In the genomic region with DNA sequence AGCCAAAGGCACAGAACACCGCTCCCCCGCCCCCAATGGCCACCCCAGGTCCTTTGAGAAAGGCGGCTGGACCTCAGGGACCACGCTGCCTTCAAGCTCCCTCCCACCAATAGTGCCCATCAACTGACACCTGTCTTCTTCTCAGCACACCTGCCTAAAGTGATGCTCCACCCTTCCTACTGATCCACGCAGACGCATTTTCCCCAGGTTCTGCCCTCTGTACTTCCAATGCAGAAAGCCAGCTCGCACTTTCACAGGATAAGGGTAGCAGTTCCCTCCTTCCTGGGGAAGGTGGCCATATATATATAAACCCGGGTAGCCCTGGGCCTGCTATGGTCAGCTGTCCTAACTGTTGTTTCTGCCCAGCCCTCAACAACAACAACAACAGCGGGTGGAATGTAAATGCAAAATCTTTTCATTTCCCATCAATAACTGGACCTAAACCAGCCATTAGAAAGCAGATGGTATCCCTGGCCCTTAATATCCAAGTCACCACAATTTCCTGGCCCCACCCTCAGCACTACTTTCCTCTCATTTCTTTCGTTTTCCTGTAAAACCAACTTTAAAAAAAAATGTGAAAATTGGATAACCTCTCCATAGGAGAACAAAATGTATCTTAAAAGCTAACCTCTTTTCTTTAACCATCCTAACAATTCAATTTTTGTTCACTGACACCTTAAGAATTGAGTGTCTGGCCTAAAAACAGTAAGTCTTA, we compare ENCODE assay signal across 1 cellular context.
TF ChIP-seq lines count a peak whose summit lies in the region.

No MANE protein-coding gene starts in this region.

TF ChIP-seq in WTC11, 78 proteins besides CTCF, POLR2A, EP300 and RAD21 (continued from another document):
- TF ChIP-seq, protein P1, sequence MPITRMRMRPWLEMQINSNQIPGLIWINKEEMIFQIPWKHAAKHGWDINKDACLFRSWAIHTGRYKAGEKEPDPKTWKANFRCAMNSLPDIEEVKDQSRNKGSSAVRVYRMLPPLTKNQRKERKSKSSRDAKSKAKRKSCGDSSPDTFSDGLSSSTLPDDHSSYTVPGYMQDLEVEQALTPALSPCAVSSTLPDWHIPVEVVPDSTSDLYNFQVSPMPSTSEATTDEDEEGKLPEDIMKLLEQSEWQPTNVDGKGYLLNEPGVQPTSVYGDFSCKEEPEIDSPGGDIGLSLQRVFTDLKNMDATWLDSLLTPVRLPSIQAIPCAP (CRISPR knock-in tag; IDR thresholded peaks at IDR 0.05), result no peak
- TF ChIP-seq ELF4 (CRISPR knock-in tag; IDR thresholded peaks at IDR 0.05; ENCODE audit: low read depth), result no peak
- TF ChIP-seq RELA (CRISPR knock-in tag; IDR thresholded peaks at IDR 0.05; ENCODE audit: borderline replicate concordance), result no peak
- TF ChIP-seq FOXK1 (CRISPR knock-in tag; IDR thresholded peaks at IDR 0.05), result no peak
- TF ChIP-seq TP53 (CRISPR knock-in tag; IDR thresholded peaks at IDR 0.05), result no peak
- TF ChIP-seq, protein P2, sequence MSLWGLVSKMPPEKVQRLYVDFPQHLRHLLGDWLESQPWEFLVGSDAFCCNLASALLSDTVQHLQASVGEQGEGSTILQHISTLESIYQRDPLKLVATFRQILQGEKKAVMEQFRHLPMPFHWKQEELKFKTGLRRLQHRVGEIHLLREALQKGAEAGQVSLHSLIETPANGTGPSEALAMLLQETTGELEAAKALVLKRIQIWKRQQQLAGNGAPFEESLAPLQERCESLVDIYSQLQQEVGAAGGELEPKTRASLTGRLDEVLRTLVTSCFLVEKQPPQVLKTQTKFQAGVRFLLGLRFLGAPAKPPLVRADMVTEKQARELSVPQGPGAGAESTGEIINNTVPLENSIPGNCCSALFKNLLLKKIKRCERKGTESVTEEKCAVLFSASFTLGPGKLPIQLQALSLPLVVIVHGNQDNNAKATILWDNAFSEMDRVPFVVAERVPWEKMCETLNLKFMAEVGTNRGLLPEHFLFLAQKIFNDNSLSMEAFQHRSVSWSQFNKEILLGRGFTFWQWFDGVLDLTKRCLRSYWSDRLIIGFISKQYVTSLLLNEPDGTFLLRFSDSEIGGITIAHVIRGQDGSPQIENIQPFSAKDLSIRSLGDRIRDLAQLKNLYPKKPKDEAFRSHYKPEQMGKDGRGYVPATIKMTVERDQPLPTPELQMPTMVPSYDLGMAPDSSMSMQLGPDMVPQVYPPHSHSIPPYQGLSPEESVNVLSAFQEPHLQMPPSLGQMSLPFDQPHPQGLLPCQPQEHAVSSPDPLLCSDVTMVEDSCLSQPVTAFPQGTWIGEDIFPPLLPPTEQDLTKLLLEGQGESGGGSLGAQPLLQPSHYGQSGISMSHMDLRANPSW (CRISPR knock-in tag; conservative IDR thresholded peaks at IDR 0.05; ENCODE audit: low read depth), result no peak
- TF ChIP-seq, protein P3, sequence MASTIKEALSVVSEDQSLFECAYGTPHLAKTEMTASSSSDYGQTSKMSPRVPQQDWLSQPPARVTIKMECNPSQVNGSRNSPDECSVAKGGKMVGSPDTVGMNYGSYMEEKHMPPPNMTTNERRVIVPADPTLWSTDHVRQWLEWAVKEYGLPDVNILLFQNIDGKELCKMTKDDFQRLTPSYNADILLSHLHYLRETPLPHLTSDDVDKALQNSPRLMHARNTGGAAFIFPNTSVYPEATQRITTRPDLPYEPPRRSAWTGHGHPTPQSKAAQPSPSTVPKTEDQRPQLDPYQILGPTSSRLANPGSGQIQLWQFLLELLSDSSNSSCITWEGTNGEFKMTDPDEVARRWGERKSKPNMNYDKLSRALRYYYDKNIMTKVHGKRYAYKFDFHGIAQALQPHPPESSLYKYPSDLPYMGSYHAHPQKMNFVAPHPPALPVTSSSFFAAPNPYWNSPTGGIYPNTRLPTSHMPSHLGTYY (CRISPR knock-in tag; IDR thresholded peaks at IDR 0.05), result no peak
- TF ChIP-seq GRHL2 (CRISPR knock-in tag; IDR thresholded peaks at IDR 0.05; ENCODE audit: insufficient replicate concordance, severe bottlenecking), result no peak
- TF ChIP-seq ZNF396 (CRISPR knock-in tag; IDR thresholded peaks at IDR 0.05; ENCODE audit: borderline replicate concordance), result no peak
- TF ChIP-seq EMX1 (CRISPR knock-in tag; IDR thresholded peaks at IDR 0.05), result no peak
- no peak for TF ChIP-seq NR2C2 (CRISPR knock-in tag; IDR thresholded peaks at IDR 0.05)
- TF ChIP-seq, protein P4, sequence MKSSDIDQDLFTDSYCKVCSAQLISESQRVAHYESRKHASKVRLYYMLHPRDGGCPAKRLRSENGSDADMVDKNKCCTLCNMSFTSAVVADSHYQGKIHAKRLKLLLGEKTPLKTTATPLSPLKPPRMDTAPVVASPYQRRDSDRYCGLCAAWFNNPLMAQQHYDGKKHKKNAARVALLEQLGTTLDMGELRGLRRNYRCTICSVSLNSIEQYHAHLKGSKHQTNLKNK (CRISPR knock-in tag; IDR thresholded peaks at IDR 0.05), result no peak
- no peak for TF ChIP-seq SMAD4 (CRISPR knock-in tag; IDR thresholded peaks at IDR 0.05)
- TF ChIP-seq, protein P5, sequence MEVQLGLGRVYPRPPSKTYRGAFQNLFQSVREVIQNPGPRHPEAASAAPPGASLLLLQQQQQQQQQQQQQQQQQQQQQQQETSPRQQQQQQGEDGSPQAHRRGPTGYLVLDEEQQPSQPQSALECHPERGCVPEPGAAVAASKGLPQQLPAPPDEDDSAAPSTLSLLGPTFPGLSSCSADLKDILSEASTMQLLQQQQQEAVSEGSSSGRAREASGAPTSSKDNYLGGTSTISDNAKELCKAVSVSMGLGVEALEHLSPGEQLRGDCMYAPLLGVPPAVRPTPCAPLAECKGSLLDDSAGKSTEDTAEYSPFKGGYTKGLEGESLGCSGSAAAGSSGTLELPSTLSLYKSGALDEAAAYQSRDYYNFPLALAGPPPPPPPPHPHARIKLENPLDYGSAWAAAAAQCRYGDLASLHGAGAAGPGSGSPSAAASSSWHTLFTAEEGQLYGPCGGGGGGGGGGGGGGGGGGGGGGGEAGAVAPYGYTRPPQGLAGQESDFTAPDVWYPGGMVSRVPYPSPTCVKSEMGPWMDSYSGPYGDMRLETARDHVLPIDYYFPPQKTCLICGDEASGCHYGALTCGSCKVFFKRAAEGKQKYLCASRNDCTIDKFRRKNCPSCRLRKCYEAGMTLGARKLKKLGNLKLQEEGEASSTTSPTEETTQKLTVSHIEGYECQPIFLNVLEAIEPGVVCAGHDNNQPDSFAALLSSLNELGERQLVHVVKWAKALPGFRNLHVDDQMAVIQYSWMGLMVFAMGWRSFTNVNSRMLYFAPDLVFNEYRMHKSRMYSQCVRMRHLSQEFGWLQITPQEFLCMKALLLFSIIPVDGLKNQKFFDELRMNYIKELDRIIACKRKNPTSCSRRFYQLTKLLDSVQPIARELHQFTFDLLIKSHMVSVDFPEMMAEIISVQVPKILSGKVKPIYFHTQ (CRISPR knock-in tag; IDR thresholded peaks at IDR 0.05), result no peak
- TF ChIP-seq TEAD1 (CRISPR knock-in tag; IDR thresholded peaks at IDR 0.05), result no peak
